In genomic region chr12:123091230-123091629, GRCh38 we compare ENCODE assay signal across 21 cellular contexts.
"Had no signal": no experiment of that assay in that cellular context is flagged by ENCODE, and none has a peak within 500 bp of the region (broad histone marks: within the 10 kb centered on the region; RNA-seq: fewer than 3 reads in every experiment).

No MANE protein-coding gene starts in this region.

- H3K27me3 ChIP-seq: heart right ventricle, tibial artery had no signal

- H3K36me3 Mint-ChIP-seq: activated CD8-positive, alpha-beta memory T cell treated with anti-CD3 and anti-CD28 coated beads, Interleukin-2, amount 10 ng/mL, durations not matched to agents 7 days and 5 days; brain; mesothelial cell of epicardium; natural killer cell had no signal

- DNase-seq: activated CD4-positive, alpha-beta T cell treated with anti-CD3 and anti-CD28 coated beads, Interleukin-2, amount 10 ng/mL, durations not matched to agents 24 days and 14 days; activated CD8-positive, alpha-beta memory T cell treated with anti-CD3 and anti-CD28 coated beads, Interleukin-2, amount 10 ng/mL, durations not matched to agents 7 days and 5 days; activated CD8-positive, alpha-beta T cell treated with anti-CD3 and anti-CD28 coated beads for 36 hours; activated effector memory CD4-positive, alpha-beta T cell treated with anti-CD3 and anti-CD28 coated beads, Interleukin-2, amount 50 U/mL, for 16 hours; activated naive CD4-positive, alpha-beta T cell treated with anti-CD3 and anti-CD28 coated beads, Interleukin-2, amount 50 U/mL, for 16 hours; activated naive CD8-positive, alpha-beta T cell treated with anti-CD3 and anti-CD28 coated beads, Interleukin-2, amount 50 U/mL, for 24 hours; activated T-cell treated with anti-CD3 and anti-CD28 coated beads for 4 hours; aorta; heart right ventricle; kidney; natural killer cell; stimulated activated CD4-positive, alpha-beta T cell treated with anti-CD3 and anti-CD28 coated beads, Interleukin-4, amount 100 ng/mL, for 1 hour; T-helper 1 cell; tibial artery had no signal

- H3K4me3 ChIP-seq: heart right ventricle, lung, tibial artery had no signal

- H3K36me3 ChIP-seq: heart right ventricle, tibial artery had no signal

- H3K27ac ChIP-seq: tibial artery had no signal

- H3K4me3 Mint-ChIP-seq: activated CD4-positive, alpha-beta T cell treated with anti-CD3 and anti-CD28 coated beads, Interleukin-2, amount 10 ng/mL, durations not matched to agents 24 days and 14 days; activated CD8-positive, alpha-beta memory T cell treated with anti-CD3 and anti-CD28 coated beads, Interleukin-2, amount 10 ng/mL, durations not matched to agents 7 days and 5 days; activated CD8-positive, alpha-beta T cell treated with anti-CD3 and anti-CD28 coated beads for 36 hours; activated naive CD8-positive, alpha-beta T cell treated with anti-CD3 and anti-CD28 coated beads, Interleukin-2, amount 50 U/mL, for 24 hours; brain; mesothelial cell of epicardium; natural killer cell; stimulated activated naive CD8-positive, alpha-beta T cell treated with anti-CD3 and anti-CD28 coated beads, Interleukin-15, Interleukin-2, amounts not matched to agents 100 ng/mL and 50 ng/mL, for 24 hours had no signal

- H3K27me3 Mint-ChIP-seq: activated CD4-positive, alpha-beta T cell treated with anti-CD3 and anti-CD28 coated beads, Interleukin-2, amount 10 ng/mL, durations not matched to agents 24 days and 14 days; activated CD8-positive, alpha-beta memory T cell treated with anti-CD3 and anti-CD28 coated beads, Interleukin-2, amount 10 ng/mL, durations not matched to agents 7 days and 5 days; activated CD8-positive, alpha-beta T cell treated with anti-CD3 and anti-CD28 coated beads for 36 hours; activated naive CD8-positive, alpha-beta T cell treated with anti-CD3 and anti-CD28 coated beads, Interleukin-2, amount 50 U/mL, for 24 hours; brain; stimulated activated naive CD8-positive, alpha-beta T cell treated with anti-CD3 and anti-CD28 coated beads, Interleukin-15, Interleukin-2, amounts not matched to agents 100 ng/mL and 50 ng/mL, for 24 hours had no signal

- H3K27ac Mint-ChIP-seq: activated CD4-positive, alpha-beta T cell treated with anti-CD3 and anti-CD28 coated beads, Interleukin-2, amount 10 ng/mL, durations not matched to agents 24 days and 14 days; activated CD8-positive, alpha-beta memory T cell treated with anti-CD3 and anti-CD28 coated beads, Interleukin-2, amount 10 ng/mL, durations not matched to agents 7 days and 5 days; activated CD8-positive, alpha-beta T cell treated with anti-CD3 and anti-CD28 coated beads for 36 hours; activated naive CD8-positive, alpha-beta T cell treated with anti-CD3 and anti-CD28 coated beads, Interleukin-2, amount 50 U/mL, for 24 hours; brain; mesothelial cell of epicardium; natural killer cell; progenitor cell of endocrine pancreas; stimulated activated naive CD8-positive, alpha-beta T cell treated with anti-CD3 and anti-CD28 coated beads, Interleukin-15, Interleukin-2, amounts not matched to agents 100 ng/mL and 50 ng/mL, for 24 hours had no signal

- H3K9me3 ChIP-seq: tibial artery had no signal

- H3K9me3 Mint-ChIP-seq: activated CD4-positive, alpha-beta T cell treated with anti-CD3 and anti-CD28 coated beads, Interleukin-2, amount 10 ng/mL, durations not matched to agents 24 days and 14 days; activated CD8-positive, alpha-beta T cell treated with anti-CD3 and anti-CD28 coated beads for 36 hours; activated naive CD8-positive, alpha-beta T cell treated with anti-CD3 and anti-CD28 coated beads, Interleukin-2, amount 50 U/mL, for 24 hours; brain; mesothelial cell of epicardium; natural killer cell; stimulated activated naive CD8-positive, alpha-beta T cell treated with anti-CD3 and anti-CD28 coated beads, Interleukin-15, Interleukin-2, amounts not matched to agents 100 ng/mL and 50 ng/mL, for 24 hours had no signal

- ATAC-seq: activated CD4-positive, CD25-positive, alpha-beta regulatory T cell treated with anti-CD3 and anti-CD28 coated beads, Interleukin-2, amount 50 U/mL, for 24 hours; activated CD8-positive, alpha-beta memory T cell treated with anti-CD3 and anti-CD28 coated beads, Interleukin-2, amount 10 ng/mL, durations not matched to agents 7 days and 5 days; activated CD8-positive, alpha-beta T cell treated with anti-CD3 and anti-CD28 coated beads for 36 hours; activated naive CD8-positive, alpha-beta T cell treated with anti-CD3 and anti-CD28 coated beads, Interleukin-2, amount 50 U/mL, for 24 hours; heart right ventricle; left lobe of liver; natural killer cell had no signal
